ENCODE assay signal across 38 cellular contexts in genomic region chr9:109149722-109150121, GRCh38. TPM values are rescaled to one million over a fixed set of nuclear protein-coding genes. Genes with fewer than 3 reads are reported as not detected.
"Had no signal": no experiment of that assay in that cellular context is flagged by ENCODE, and none has a peak within 500 bp of the region (broad histone marks: within the 10 kb centered on the region; RNA-seq: fewer than 3 reads in every experiment).

No MANE protein-coding gene starts in this region.

- H3K27ac Mint-ChIP-seq: activated B cell treated with CpG ODN at 0.5 μM for 24 hours; activated CD4-positive, alpha-beta memory T cell treated with anti-CD3 and anti-CD28 coated beads for 36 hours; activated CD4-positive, alpha-beta T cell treated with anti-CD3 and anti-CD28 coated beads, Interleukin-2, amount 10 ng/mL, durations not matched to agents 24 days and 14 days; activated CD8-positive, alpha-beta T cell treated with anti-CD3 and anti-CD28 coated beads for 36 hours; activated naive CD4-positive, alpha-beta T cell treated with anti-CD3 and anti-CD28 coated beads for 36 hours; activated naive CD4-positive, alpha-beta T cell treated with anti-CD3 and anti-CD28 coated beads, Interleukin-2, amount 50 U/mL, for 72 hours; activated naive CD8-positive, alpha-beta T cell treated with anti-CD3 and anti-CD28 coated beads for 36 hours; activated T-cell treated with anti-CD3 and anti-CD28 coated beads, Interleukin-2, amount 50 U/mL, for 72 hours; activated T-helper 1 cell treated with anti-CD3 and anti-CD28 coated beads, Interleukin-12 subunit alpha, Interleukin-12 subunit beta, Interleukin-2, Interleukin-4 antibody, amounts not matched to agents 30 ng/mL and 10 ng/mL and 1 ng/mL, durations not matched to agents 14 hours and 24 hours and 36 hours; activated T-helper 17 cell treated with anti-CD3 and anti-CD28 coated beads, Interleukin-2, amount 50 U/mL, for 72 hours; T-helper 1 cell treated with Interleukin-12 subunit alpha and Interleukin-12 subunit beta and Interleukin-4 antibody, amounts not matched to agents 30 μg/mL and 1 μg/mL, for 36 hours; T-helper 2 cell treated with Interferon-gamma antibody and Interleukin-4, amounts not matched to agents 5 μg/mL and 100 μg/mL, for 36 hours had no signal

- H3K4me3 Mint-ChIP-seq: activated B cell treated with CpG ODN at 0.5 μM for 24 hours; activated CD4-positive, alpha-beta memory T cell treated with anti-CD3 and anti-CD28 coated beads for 36 hours; activated CD4-positive, alpha-beta T cell treated with anti-CD3 and anti-CD28 coated beads, Interleukin-2, amount 10 ng/mL, durations not matched to agents 24 days and 14 days; activated CD8-positive, alpha-beta T cell treated with anti-CD3 and anti-CD28 coated beads for 36 hours; activated naive CD4-positive, alpha-beta T cell treated with anti-CD3 and anti-CD28 coated beads for 36 hours; activated naive CD8-positive, alpha-beta T cell treated with anti-CD3 and anti-CD28 coated beads for 36 hours; activated T-cell treated with anti-CD3 and anti-CD28 coated beads, Interleukin-2, amount 50 U/mL, for 4 hours; activated T-cell treated with anti-CD3 and anti-CD28 coated beads, Interleukin-2, amount 50 U/mL, for 72 hours; activated T-helper 1 cell treated with anti-CD3 and anti-CD28 coated beads, Interleukin-12 subunit alpha, Interleukin-12 subunit beta, Interleukin-2, Interleukin-4 antibody, amounts not matched to agents 30 ng/mL and 10 ng/mL and 1 ng/mL, durations not matched to agents 14 hours and 24 hours and 36 hours; activated T-helper 17 cell treated with anti-CD3 and anti-CD28 coated beads, Interleukin-2, amount 50 U/mL, for 72 hours; T-helper 1 cell treated with Interleukin-12 subunit alpha and Interleukin-12 subunit beta and Interleukin-4 antibody, amounts not matched to agents 30 μg/mL and 1 μg/mL, for 36 hours; T-helper 2 cell treated with Interferon-gamma antibody and Interleukin-4, amounts not matched to agents 5 μg/mL and 100 μg/mL, for 36 hours had no signal

- H3K4me1 Mint-ChIP-seq: activated B cell treated with CpG ODN at 0.5 μM for 24 hours; activated CD4-positive, alpha-beta T cell treated with anti-CD3 and anti-CD28 coated beads, Interleukin-2, amount 10 ng/mL, durations not matched to agents 24 days and 14 days; activated naive CD8-positive, alpha-beta T cell treated with anti-CD3 and anti-CD28 coated beads for 36 hours; activated T-helper 17 cell treated with anti-CD3 and anti-CD28 coated beads, Interleukin-2, amount 50 U/mL, for 72 hours had no signal

- H3K9me3 ChIP-seq: adrenal gland, body of pancreas, breast epithelium had no signal

- DNase-seq: activated B cell treated with CpG ODN at 0.5 μM for 24 hours; activated CD4-positive, alpha-beta memory T cell treated with anti-CD3 and anti-CD28 coated beads for 36 hours; activated CD4-positive, alpha-beta T cell treated with anti-CD3 and anti-CD28 coated beads for 4 hours; activated CD4-positive, alpha-beta T cell treated with anti-CD3 and anti-CD28 coated beads, Interleukin-2, amount 10 ng/mL, durations not matched to agents 24 days and 14 days; activated CD4-positive, alpha-beta T cell treated with anti-CD3 and anti-CD28 coated beads, Interleukin-2, amount 50 U/mL, for 1 hour; activated CD4-positive, alpha-beta T cell treated with anti-CD3 and anti-CD28 coated beads, Interleukin-2, amount 50 U/mL, for 4 hours; activated CD4-positive, CD25-positive, alpha-beta regulatory T cell treated with anti-CD3 and anti-CD28 coated beads, Interleukin-2, amount 50 U/mL, for 72 hours; activated CD8-positive, alpha-beta memory T cell treated with anti-CD3 and anti-CD28 coated beads, Interleukin-2, amount 50 U/mL, for 4 hours; activated CD8-positive, alpha-beta T cell treated with anti-CD3 and anti-CD28 coated beads for 36 hours; activated effector memory CD4-positive, alpha-beta T cell treated with anti-CD3 and anti-CD28 coated beads, Interleukin-2, amount 50 U/mL, for 16 hours; activated gamma-delta T cell treated with Interleukin-2 at 50 U/mL for 16 hours; activated naive CD4-positive, alpha-beta T cell; activated naive CD4-positive, alpha-beta T cell treated with anti-CD3 and anti-CD28 coated beads for 36 hours; activated naive CD4-positive, alpha-beta T cell treated with anti-CD3 and anti-CD28 coated beads, Interleukin-2, amount 50 U/mL, for 16 hours; activated naive CD8-positive, alpha-beta T cell treated with anti-CD3 and anti-CD28 coated beads for 36 hours; activated T-cell treated with anti-CD3 and anti-CD28 coated beads for 4 hours; activated T-cell treated with anti-CD3 and anti-CD28 coated beads, Interleukin-2, amount 50 U/mL, for 1 hour; activated T-cell treated with anti-CD3 and anti-CD28 coated beads, Interleukin-2, amount 50 U/mL, for 4 hours; activated T-cell treated with anti-CD3 and anti-CD28 coated beads, Interleukin-2, amount 50 U/mL, for 72 hours; adrenal gland; amniotic stem cell; aorta; body of pancreas; brain microvascular endothelial cell; central memory CD4-positive, alpha-beta T cell; T-helper 1 cell; T-helper 2 cell; T-helper 9 cell had no signal

- H3K27ac ChIP-seq: adrenal gland, body of pancreas, brain microvascular endothelial cell, breast epithelium, VCaP had no signal

- H3K27me3 ChIP-seq: adrenal gland, body of pancreas, brain microvascular endothelial cell, breast epithelium had no signal

- ATAC-seq: activated CD8-positive, alpha-beta T cell treated with anti-CD3 and anti-CD28 coated beads for 36 hours; activated naive CD4-positive, alpha-beta T cell treated with anti-CD3 and anti-CD28 coated beads, Interleukin-2, amount 50 U/mL, for 72 hours; activated T-cell treated with anti-CD3 and anti-CD28 coated beads, Interleukin-2, amount 50 U/mL, for 4 hours; activated T-cell treated with anti-CD3 and anti-CD28 coated beads, Interleukin-2, amount 50 U/mL, for 72 hours; activated T-helper 17 cell treated with anti-CD3 and anti-CD28 coated beads, Interleukin-2, amount 50 U/mL, for 72 hours; body of pancreas had no signal

- H3K4me3 ChIP-seq: adrenal gland, body of pancreas, breast epithelium had no signal

- H3K36me3 ChIP-seq: adrenal gland, brain microvascular endothelial cell, breast epithelium had no signal

- FAIRE-seq: astrocyte, TTC549 had no signal

- H3K27me3 Mint-ChIP-seq: activated CD4-positive, alpha-beta memory T cell treated with anti-CD3 and anti-CD28 coated beads for 36 hours; activated naive CD8-positive, alpha-beta T cell treated with anti-CD3 and anti-CD28 coated beads for 36 hours; activated T-helper 17 cell treated with anti-CD3 and anti-CD28 coated beads, Interleukin-2, amount 50 U/mL, for 72 hours had no signal

- H3K4me1 ChIP-seq: adrenal gland, body of pancreas, breast epithelium had no signal

RNA-seq across cellular contexts. Expression of gene FRRS1L, which starts 17.3 kb away (rescaled TPM):
- total RNA-seq: activated B cell treated with CpG ODN at 0.5 μM for 24 hours; activated CD4-positive, alpha-beta memory T cell treated with anti-CD3 and anti-CD28 coated beads for 36 hours; activated CD4-positive, alpha-beta T cell treated with anti-CD3 and anti-CD28 coated beads, Interleukin-2, amount 10 ng/mL, durations not matched to agents 24 days and 14 days; activated CD8-positive, alpha-beta memory T cell treated with anti-CD3 and anti-CD28 coated beads for 36 hours; activated CD8-positive, alpha-beta T cell treated with anti-CD3 and anti-CD28 coated beads for 36 hours; activated naive CD4-positive, alpha-beta T cell treated with anti-CD3 and anti-CD28 coated beads for 36 hours; activated naive CD4-positive, alpha-beta T cell treated with anti-CD3 and anti-CD28 coated beads, Interleukin-2, amount 50 U/mL, for 72 hours; activated naive CD8-positive, alpha-beta T cell treated with anti-CD3 and anti-CD28 coated beads for 36 hours; activated T-cell treated with anti-CD3 and anti-CD28 coated beads, Interleukin-2, amount 50 U/mL, for 72 hours; activated T-helper 1 cell treated with anti-CD3 and anti-CD28 coated beads, Interleukin-12 subunit alpha, Interleukin-12 subunit beta, Interleukin-2, Interleukin-4 antibody, amounts not matched to agents 30 ng/mL and 10 ng/mL and 1 ng/mL, durations not matched to agents 14 hours and 24 hours and 36 hours; activated T-helper 17 cell treated with anti-CD3 and anti-CD28 coated beads, Interleukin-2, amount 50 U/mL, for 72 hours had no signal
